ENCODE assay signal across 8 cellular contexts in genomic region chr11:63838150-63838681, GRCh38. TPM values are rescaled to one million over a fixed set of nuclear protein-coding genes. Genes with fewer than 3 reads are reported as not detected.
A peak's percentile ranks its signal among the peaks of the same experiment; 100 is the strongest.
DNase-seq lines count a peak whose midpoint lies in the region; ATAC-seq, FAIRE-seq and TF ChIP-seq lines count a peak whose summit lies in the region.

No MANE protein-coding gene starts in this region.

- POLR2A ChIA-PET in A549 (lab: Yijun Ruan, JAX): interaction anchor here (0.6 to 1.5 kb wide), 19 partner anchors 8 to 108 kb away, joined by 3 to 13 read pairs (median 4); partner anchors contain the start of genes NAA40 and RCOR2

- no peak for TF ChIP-seq RAD21 in A549 (conservative IDR thresholded peaks at IDR 0.05 in 1 of 2, IDR thresholded peaks at IDR 0.05 in 1 of 2)

- no peak for TF ChIP-seq EP300 in A549 (IDR thresholded peaks at IDR 0.05)

- H3K4me1 ChIP-seq in A549: peaks cover 32% of the 10 kb centered on the region
- peaks cover 18% of the 10 kb centered on the region for H3K4me1 ChIP-seq in mesendoderm (ENCODE audit: control insufficient read depth, low read depth, low read length)

- peak overlapping the region; percentile 59 for H3K56ac ChIP-seq in mesendoderm (ENCODE audit: low read length)

- H2BK15ac ChIP-seq in mesendoderm (replicated peaks; ENCODE audit: low read depth): no peak overlapping the region

- no peaks in the 10 kb centered on the region for H3K27me3 ChIP-seq in mesendoderm (ENCODE audit: insufficient read depth, low read length, poor library complexity)

- H3K4me3 Mint-ChIP-seq in HFFc6: peak overlapping the region; percentile 79
- H3K4me3 Mint-ChIP-seq in brain: peak overlapping the region; percentile 73 to 85 (median 82)

- peak overlapping the region; percentile 56 to 76 for H3K27ac ChIP-seq in A549
- H3K27ac ChIP-seq in mesendoderm (ENCODE audit: low read depth, low read length): no peak overlapping the region

- H4K8ac ChIP-seq in mesendoderm (ENCODE audit: low read depth, low read length): no peak overlapping the region

- no peak overlapping the region for H2BK5ac ChIP-seq in mesendoderm (ENCODE audit: low read length)

- H3K9ac ChIP-seq in mesendoderm (ENCODE audit: low read length): peak overlapping the region; percentile 60

- peaks cover 51% of the 10 kb centered on the region for H3K4me1 Mint-ChIP-seq in HFFc6 (ENCODE audit: low read depth)
- peaks cover 53% of the 10 kb centered on the region for H3K4me1 Mint-ChIP-seq in brain

- no peak overlapping the region for H4K5ac ChIP-seq in mesendoderm (ENCODE audit: low read length)

- no peaks in the 10 kb centered on the region for H3K36me3 ChIP-seq in mesendoderm (ENCODE audit: control insufficient read depth, insufficient read depth, low read length)

- H2AK5ac ChIP-seq in mesendoderm (ENCODE audit: low read length): no peak overlapping the region

- no peaks in the 10 kb centered on the region for H3K9me3 Mint-ChIP-seq in HFFc6
- H3K9me3 Mint-ChIP-seq in brain: no peaks in the 10 kb centered on the region

- peaks cover 37% of the 10 kb centered on the region for H3K79me2 ChIP-seq in mesendoderm (ENCODE audit: control insufficient read depth, insufficient read depth, low read length)

- no peak for FAIRE-seq in A549 (lab: Jason Lieb, UNC)

- H3K9me3 ChIP-seq in A549: no peaks in the 10 kb centered on the region

- TF ChIP-seq POLR2A in A549 (IDR thresholded peaks at IDR 0.05; ENCODE audit: low read length): no peak

- H3K36me3 Mint-ChIP-seq in HFFc6 (ENCODE audit: low read depth) (no peaks in the 10 kb centered on the region), brain (peaks cover 7% of the 10 kb centered on the region)

- H3K27ac Mint-ChIP-seq in HFFc6 (peak overlapping the region; percentile 55), brain (peak overlapping the region; percentile 56 to 91 (median 87))

- WGBS in A549 (ENCODE audit: missing lambda C conversion rate): 51% methylated on average over 19 of the region's 19 CpGs
- no CpG with 5 or more reads among the region's 19 CpGs for WGBS in mesendoderm (ENCODE audit: extremely low coverage, insufficient coverage, low lambda C conversion rate)

- H3K4me3 ChIP-seq in A549 (peak overlapping the region; percentile 20; the same call in 1 of the 3 replicates), mesendoderm (ENCODE audit: low read length) (no peak overlapping the region)

- ATAC-seq in A549 (no peak; a peak in 3 of 6 replicates), HG02885 (IDR thresholded peaks at IDR 0.05; ENCODE audit: poor library complexity, unreplicated experiment) (no peak)

- no peak overlapping the region for H2BK120ac ChIP-seq in mesendoderm (ENCODE audit: low read depth, low read length)

- H3K27me3 Mint-ChIP-seq in HFFc6 (ENCODE audit: insufficient read depth) (no peaks in the 10 kb centered on the region; the same call in 1 of the 2 replicates), brain (peaks cover 13% of the 10 kb centered on the region)

- DNase-seq in A549 (ENCODE audit: low read depth in 1 of 2, low spot score in 1 of 2): no peak
- DNase-seq in HFFc6: no peak
- peak; percentile 46 for DNase-seq in mesendoderm
- DNase-seq in SW480 (ENCODE audit: low spot score): no peak
- no peak for DNase-seq in HuH-7.5 (ENCODE audit: low spot score)
- DNase-seq in GM20000 (ENCODE audit: low spot score): no peak

- no peak overlapping the region for H3K18ac ChIP-seq in mesendoderm (ENCODE audit: low read length)

- H3K4me2 ChIP-seq in A549 (peak overlapping the region; percentile 63), mesendoderm (ENCODE audit: low read length) (peak overlapping the region; percentile 12)

- no peak overlapping the region for H3K4ac ChIP-seq in mesendoderm (ENCODE audit: low read depth, low read length)

- peaks cover 23% of the 10 kb centered on the region for H3K79me1 ChIP-seq in mesendoderm (ENCODE audit: low read length)

- CTCF ChIA-PET in A549 (lab: Yijun Ruan, JAX): interaction anchor here (0.7 to 7.5 kb wide), 45 partner anchors 11 to 437 kb away, joined by 3 to 236 read pairs (median 6); partner anchors contain the start of genes COX8A, RCOR2 and ZFTA

- H3K23ac ChIP-seq in mesendoderm (ENCODE audit: low read length): no peak overlapping the region

- TF ChIP-seq CTCF in A549 (IDR thresholded peaks at IDR 0.05) (no peak), HFFc6 (IDR thresholded peaks at IDR 0.05) (no peak), brain (conservative IDR thresholded peaks at IDR 0.05) (no peak), GM20000 (IDR thresholded peaks at IDR 0.05; ENCODE audit: extremely low read depth, missing control alignments) (no peak)

TF ChIP-seq in A549, 52 proteins besides CTCF, POLR2A, EP300 and RAD21:
- TF ChIP-seq, protein P1, sequence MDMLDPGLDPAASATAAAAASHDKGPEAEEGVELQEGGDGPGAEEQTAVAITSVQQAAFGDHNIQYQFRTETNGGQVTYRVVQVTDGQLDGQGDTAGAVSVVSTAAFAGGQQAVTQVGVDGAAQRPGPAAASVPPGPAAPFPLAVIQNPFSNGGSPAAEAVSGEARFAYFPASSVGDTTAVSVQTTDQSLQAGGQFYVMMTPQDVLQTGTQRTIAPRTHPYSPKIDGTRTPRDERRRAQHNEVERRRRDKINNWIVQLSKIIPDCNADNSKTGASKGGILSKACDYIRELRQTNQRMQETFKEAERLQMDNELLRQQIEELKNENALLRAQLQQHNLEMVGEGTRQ (IDR thresholded peaks at IDR 0.05): peak; percentile 37; the same call in 1 of the 2 replicates
- TF ChIP-seq RNF2 (IDR thresholded peaks at IDR 0.05; ENCODE audit: borderline replicate concordance, low read depth): no peak
TF ChIP-seq in A549: peak in this region for 1.

RNA-seq across cellular contexts. Expression of gene MARK2, which starts 0.7 kb away (rescaled TPM):
- polyA plus RNA-seq in A549 (2011; rRNA removed) (24.7 and 28.4 TPM in 2 replicates), A549 (2017; fragmentation: RNase III; extraction: RNeasy Plus Mini Kit Qiagen cat#74134 plus additional on column Dnase treatment) (19.7 to 20.4 TPM (median 20.2 TPM) in 3 replicates), brain (ENCODE audit: insufficient read depth, low read depth, low replicate concordance) (46.6 TPM)
- 24.2 and 26.6 TPM in 2 replicates for polyA plus RNA-seq in A549 (2012; cell fraction: cytosol; rRNA removed)
- 23.9 and 29.8 TPM in 2 replicates for polyA plus RNA-seq in A549 (2012; cell fraction: nucleus; rRNA removed)
- polyA minus RNA-seq in A549 (2011; rRNA and poly(A)+ RNA removed): 18.8 and 26.9 TPM in 2 replicates
- 10 to 100 TPM; 26.4 to 29.9 (median 27.9) TPM for total RNA-seq in HFFc6 (2021; fragmentation: NEBNext Ultra II Directional; extraction: Animal tissue kit (Norgen Biotek cat#: 25700))
- polyA plus RNA-seq in mesendoderm (2013, experiment 1 of 2): 44.0 TPM
- polyA plus RNA-seq in mesendoderm (2013, experiment 2 of 2): 44.6 TPM

RNA-seq across cellular contexts. Expression of gene SPINDOC, which starts 25.0 kb away (rescaled TPM):
- 15.6 and 17.6 TPM in 2 replicates for polyA plus RNA-seq in A549 (2011; rRNA removed)
- polyA plus RNA-seq in A549 (2012; cell fraction: cytosol; rRNA removed): 46.0 and 55.7 TPM in 2 replicates
- 38.7 and 42.5 TPM in 2 replicates for polyA plus RNA-seq in A549 (2012; cell fraction: nucleus; rRNA removed)
- polyA plus RNA-seq in A549 (2017; fragmentation: RNase III; extraction: RNeasy Plus Mini Kit Qiagen cat#74134 plus additional on column Dnase treatment): 30.4 to 34.8 TPM (median 32.1 TPM) in 3 replicates
- polyA minus RNA-seq in A549 (2011; rRNA and poly(A)+ RNA removed): 7.0 and 9.2 TPM in 2 replicates
- 10 to 100 TPM; 24.7 to 31.7 (median 29.5) TPM for total RNA-seq in HFFc6 (2021; fragmentation: NEBNext Ultra II Directional; extraction: Animal tissue kit (Norgen Biotek cat#: 25700))
- polyA plus RNA-seq in brain (ENCODE audit: insufficient read depth, low read depth, low replicate concordance): 43.6 TPM
- 63.0 TPM for polyA plus RNA-seq in mesendoderm (2013, experiment 1 of 2)
- 65.1 TPM for polyA plus RNA-seq in mesendoderm (2013, experiment 2 of 2)
